1 cellular context compared by ENCODE assay signal in genomic region chr2:23445450-23445868, GRCh38.
TF ChIP-seq lines count a peak whose summit lies in the region.

No MANE protein-coding gene starts in this region.

TF ChIP-seq in GM23338, 12 proteins besides CTCF, POLR2A, EP300 and RAD21 (continued from another document):
- TF ChIP-seq ZNF462 (CRISPR knock-in tag; IDR thresholded peaks at IDR 0.05) (no peak), REST (IDR thresholded peaks at IDR 0.05; ENCODE audit: unreplicated experiment) (no peak), ETS1 (IDR thresholded peaks at IDR 0.05) (no peak), JUNB (IDR thresholded peaks at IDR 0.05; ENCODE audit: unreplicated experiment) (no peak), NANOG (IDR thresholded peaks at IDR 0.05; ENCODE audit: borderline replicate concordance) (no peak), EZH2 (IDR thresholded peaks at IDR 0.05; ENCODE audit: low read depth, unreplicated experiment) (no peak), POLR2AphosphoS5 (IDR thresholded peaks at IDR 0.05; ENCODE audit: low read depth) (no peak), ZNF114 (CRISPR knock-in tag; IDR thresholded peaks at IDR 0.05) (no peak), STAT1 (IDR thresholded peaks at IDR 0.05; ENCODE audit: unreplicated experiment) (no peak), ZNF331 (CRISPR knock-in tag; IDR thresholded peaks at IDR 0.05; ENCODE audit: low read depth) (no peak)
TF ChIP-seq in GM23338: peak in this region for 0.
